ENCODE assay signal across 8 cellular contexts in the genomic region with DNA sequence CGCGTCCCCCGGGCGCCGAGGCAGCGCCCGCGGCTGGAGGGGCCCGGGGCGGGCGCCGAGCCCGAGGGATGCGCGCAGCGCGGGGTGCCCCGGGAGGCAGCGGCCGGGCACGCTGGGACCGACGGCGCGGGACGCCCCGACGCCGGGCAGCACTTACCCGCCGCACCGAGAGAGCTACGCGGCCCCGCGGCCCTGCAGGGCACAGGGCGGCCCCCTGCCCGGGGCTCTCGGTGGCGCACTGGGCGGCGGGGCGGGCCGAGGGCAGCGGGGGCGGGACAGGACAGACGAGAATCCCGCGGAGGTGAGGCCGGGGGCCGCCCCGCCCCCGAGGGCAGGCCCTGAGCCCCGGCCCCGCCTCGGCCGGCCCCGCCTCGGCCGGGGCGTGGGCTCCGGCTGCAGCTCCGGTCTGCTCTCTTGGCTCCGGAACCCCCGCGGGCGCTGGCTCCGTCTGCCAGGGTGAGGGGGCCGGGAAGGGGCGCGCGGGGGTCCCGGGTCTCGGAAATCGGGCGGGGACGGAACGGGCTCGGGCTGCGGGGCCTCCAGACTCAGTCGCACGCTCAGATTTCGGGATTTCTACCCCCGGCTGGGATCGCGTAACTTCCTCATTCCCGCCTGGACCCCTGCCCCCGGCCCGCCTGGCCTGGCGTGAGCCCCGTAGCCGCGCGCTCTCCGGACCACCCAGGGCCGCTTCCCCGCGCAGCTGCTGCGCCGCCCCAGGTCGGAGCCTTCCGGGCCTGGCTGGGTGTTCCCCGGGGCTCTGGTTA. TPM values are rescaled to one million over a fixed set of nuclear protein-coding genes. Genes with fewer than 3 reads are reported as not detected.
A peak's percentile ranks its signal among the peaks of the same experiment; 100 is the strongest.
DNase-seq lines count a peak whose midpoint lies in the region; ATAC-seq and TF ChIP-seq lines count a peak whose summit lies in the region.

Gene PLD2, plus strand, starts transcription at position 383 of the 764 bp plus-strand sequence. CDS start 621 bp downstream, outside the sequence.

- no peak for TF ChIP-seq CTCF in left lung (IDR thresholded peaks at IDR 0.05)

- peak; percentile 82 for DNase-seq in NCI-H510A treated with DMSO at 0.1 percent for 48 hours (lab: John Stamatoyannopoulos, UW)
- DNase-seq in activated CD4-positive, alpha-beta T cell treated with anti-CD3 and anti-CD28 coated beads, Interleukin-2, amount 50 U/mL, for 1 hour, result peak; percentile 82
- DNase-seq in left lung, result peak; percentile 90 to 99
- peak; percentile 88 to 94 for DNase-seq in stimulated activated CD4-positive, alpha-beta T cell treated with anti-CD3 and anti-CD28 coated beads, Interleukin-2, amount 100 ng/mL, for 24 hours

- no peaks in the 10 kb centered on the region for H3K9me3 Mint-ChIP-seq in dendritic cell treated with granulocyte-macrophage colony-stimulating factor and Interleukin-4, amounts not matched to agents 40 ng/mL and 50 ng/mL, for 4 days

- H3K4me3 ChIP-seq in ACC112 (ENCODE audit: low read depth, low read length) (peak within 1 kb of the TSS; percentile 90), left lung (peak within 1 kb of the TSS; percentile 63 to 79)

- peak within 1 kb of the TSS; percentile 87 for H3K4me3 Mint-ChIP-seq in dendritic cell treated with granulocyte-macrophage colony-stimulating factor and Interleukin-4, amounts not matched to agents 40 ng/mL and 50 ng/mL, for 4 days

- intact Hi-C loops in dendritic cell treated with granulocyte-macrophage colony-stimulating factor and Interleukin-4, amounts not matched to agents 40 ng/mL and 50 ng/mL, for 4 days (cut with micrococcal nuclease), result no loop called here
- intact Hi-C loops in left lung (cut with DNase I), result no loop called here

- no peaks in the 10 kb centered on the region for H3K79me2 ChIP-seq in ACC112 (ENCODE audit: control insufficient read depth, insufficient read depth, low read length, unreplicated experiment)

- ATAC-seq in GM18520 (IDR thresholded peaks at IDR 0.05; ENCODE audit: unreplicated experiment) (peak; percentile 93), HG03066 (IDR thresholded peaks at IDR 0.05; ENCODE audit: low read depth, unreplicated experiment) (peak; percentile 89), left lung (peak; percentile 100)

- H3K4me1 Mint-ChIP-seq in dendritic cell treated with granulocyte-macrophage colony-stimulating factor and Interleukin-4, amounts not matched to agents 40 ng/mL and 50 ng/mL, for 4 days (ENCODE audit: low read depth), result peaks cover 35% of the 10 kb centered on the region

- H3K27ac ChIP-seq in ACC112 (ENCODE audit: low read depth, low read length) (no peak within 1 kb of the TSS), left lung (peak within 1 kb of the TSS; percentile 56 to 78)

- no peaks in the 10 kb centered on the region for H3K27me3 ChIP-seq in ACC112 (ENCODE audit: insufficient read depth, low read length)
- peaks cover 0 to 31% of the 10 kb centered on the region in 2 donors for H3K27me3 ChIP-seq in left lung

- H3K36me3 ChIP-seq in ACC112 (ENCODE audit: insufficient read depth, low read length) (no peaks in the 10 kb centered on the region), left lung (peaks cover 0 to 6% of the 10 kb centered on the region in 2 donors)

- H3K27ac Mint-ChIP-seq in dendritic cell treated with granulocyte-macrophage colony-stimulating factor and Interleukin-4, amounts not matched to agents 40 ng/mL and 50 ng/mL, for 4 days, result peak within 1 kb of the TSS; percentile 72

- peaks cover 37% of the 10 kb centered on the region for H3K27me3 Mint-ChIP-seq in dendritic cell treated with granulocyte-macrophage colony-stimulating factor and Interleukin-4, amounts not matched to agents 40 ng/mL and 50 ng/mL, for 4 days

- no peaks in the 10 kb centered on the region for H3K9me3 ChIP-seq in left lung

- H3K4me1 ChIP-seq in ACC112 (ENCODE audit: control insufficient read depth, insufficient read depth, low read length, unreplicated experiment), result peaks cover 3% of the 10 kb centered on the region
- H3K4me1 ChIP-seq in left lung, result peaks cover 10 to 24% of the 10 kb centered on the region in 2 donors

- peaks cover 46% of the 10 kb centered on the region for H3K36me3 Mint-ChIP-seq in dendritic cell treated with granulocyte-macrophage colony-stimulating factor and Interleukin-4, amounts not matched to agents 40 ng/mL and 50 ng/mL, for 4 days (ENCODE audit: low read depth)

- peak within 1 kb of the TSS; percentile 79 for H2AFZ ChIP-seq in ACC112 (ENCODE audit: low read length, unreplicated experiment)

RNA-seq across cellular contexts. Expression of gene PLD2, which starts in this region (rescaled TPM):
- total RNA-seq in left lung, result 10 to 100 TPM; 30.0 to 34.7 TPM
